In genomic region chr6:52416629-52417151, GRCh38 we compare ENCODE assay signal across 8 cellular contexts. TPM values are rescaled to one million over a fixed set of nuclear protein-coding genes. Genes with fewer than 3 reads are reported as not detected.
DNase-seq lines count a peak whose midpoint lies in the region; ATAC-seq and TF ChIP-seq lines count a peak whose summit lies in the region.

No MANE protein-coding gene starts in this region.

- TF ChIP-seq CTCF in H9 (conservative IDR thresholded peaks at IDR 0.05) (peak; percentile 84), hepatocyte (IDR thresholded peaks at IDR 0.05; ENCODE audit: poor library complexity) (peak; percentile 89), spleen (IDR thresholded peaks at IDR 0.05 in 8 of 11, conservative IDR thresholded peaks at IDR 0.05 in 3 of 11) (peak; percentile 40 to 81 (median 74))

- H3K4me2 ChIP-seq in H9 (ENCODE audit: insufficient read depth, insufficient read length, low read length) (no peak overlapping the region), hepatocyte (no peak overlapping the region)

- H3K9me3 ChIP-seq in H9 (ENCODE audit: control insufficient read depth, low read depth, low read length): no peaks in the 10 kb centered on the region
- H3K9me3 ChIP-seq in hepatocyte (ENCODE audit: low read depth): no peaks in the 10 kb centered on the region
- no peaks in the 10 kb centered on the region for H3K9me3 ChIP-seq in spleen

- no peak overlapping the region for H2BK15ac ChIP-seq in H9 (ENCODE audit: low read depth, low read length)

- intact Hi-C loops in spleen (cut with DNase I; ENCODE audit: low total_unique reads): loop anchor here (2.0 kb wide), 1 partner anchor 246 kb away; no protein-coding TSS in a partner anchor

- no peak for TF ChIP-seq POLR2A in spleen (IDR thresholded peaks at IDR 0.05)

- peaks cover 3% of the 10 kb centered on the region; the same call in 1 of the 2 replicates for H3K27me3 Mint-ChIP-seq in H9 (ENCODE audit: low read depth)
- no peaks in the 10 kb centered on the region for H3K27me3 Mint-ChIP-seq in activated naive CD8-positive, alpha-beta T cell treated with anti-CD3 and anti-CD28 coated beads, Interleukin-2, amount 50 U/mL, for 24 hours

- H3K4me1 ChIP-seq in H9 (ENCODE audit: insufficient read depth, low read length): no peaks in the 10 kb centered on the region
- H3K4me1 ChIP-seq in hepatocyte (ENCODE audit: insufficient read depth): peaks cover 19% of the 10 kb centered on the region
- peaks cover 6 to 51% (median 36%) of the 10 kb centered on the region in 6 donors for H3K4me1 ChIP-seq in spleen

- H3K9me3 Mint-ChIP-seq in H9: no peaks in the 10 kb centered on the region
- no peaks in the 10 kb centered on the region for H3K9me3 Mint-ChIP-seq in activated naive CD8-positive, alpha-beta T cell treated with anti-CD3 and anti-CD28 coated beads, Interleukin-2, amount 50 U/mL, for 24 hours

- H2AK5ac ChIP-seq in H9 (ENCODE audit: insufficient read length, low read length): no peak overlapping the region

- peaks cover 15% of the 10 kb centered on the region for H3K23me2 ChIP-seq in H9 (ENCODE audit: insufficient read length, low read depth, low read length, poor library complexity, severe bottlenecking)

- in situ Hi-C loops in Caki2 (cut with HindIII; ENCODE audit: low pct_unique_long_range_greater_than_20kb, low sequenced_read_pairs): loop anchor here (25.0 kb wide), 1 partner anchor 246 kb away; the partner anchor contains the start of gene TMEM14A

- no peak overlapping the region for H3K23ac ChIP-seq in H9 (ENCODE audit: insufficient read length, low read depth, low read length)

- H4K20me1 ChIP-seq in H9 (ENCODE audit: control insufficient read depth, insufficient read depth, insufficient read length) (no peaks in the 10 kb centered on the region), hepatocyte (ENCODE audit: insufficient read depth, poor library complexity, severe bottlenecking) (no peaks in the 10 kb centered on the region)

- no peak overlapping the region for H2BK120ac ChIP-seq in H9 (ENCODE audit: low read depth, low read length, poor library complexity, severe bottlenecking)

- H3K27ac ChIP-seq in H9 (ENCODE audit: insufficient read length, low read depth, low read length) (no peak overlapping the region), hepatocyte (peak overlapping the region; percentile 87), spleen (peak overlapping the region in 3 of 8 donors; percentile 6 to 43 (median 41))

- H3K4me1 Mint-ChIP-seq in H9: peaks cover 14 to 18% of the 10 kb centered on the region in 2 experiments
- H3K4me1 Mint-ChIP-seq in activated naive CD8-positive, alpha-beta T cell treated with anti-CD3 and anti-CD28 coated beads, Interleukin-2, amount 50 U/mL, for 24 hours: peaks cover 36% of the 10 kb centered on the region

- H3K14ac ChIP-seq in H9 (ENCODE audit: insufficient read depth, low read length): no peak overlapping the region

- H3K18ac ChIP-seq in H9 (ENCODE audit: insufficient read length, low read depth, low read length): no peak overlapping the region

- no CpG with 5 or more reads among the region's 1 CpG for WGBS in H9 (ENCODE audit: extremely low coverage, insufficient read length, low lambda C conversion rate)
- 0% methylated on average over 1 of the region's 1 CpG for WGBS in hepatocyte (ENCODE audit: low lambda C conversion rate, missing lambda C conversion rate)
- 0 to 5% (median 2%) methylated on average over 1 of the region's 1 CpG for WGBS in spleen, 5 donors

- DNase-seq in Caki2 (ENCODE audit: low read depth) (peak; percentile 73), H9 (no peak), NCI-H446 treated with DMSO at 0.1 percent for 48 hours (lab: John Stamatoyannopoulos, UW) (peak; percentile 19), hepatocyte (ENCODE audit: low spot score) (peak; percentile 67), spleen (no peak)
- DNase-seq in activated naive CD8-positive, alpha-beta T cell treated with anti-CD3 and anti-CD28 coated beads, Interleukin-2, amount 50 U/mL, for 24 hours: peak; percentile 39
- no peak for DNase-seq in activated CD4-positive, CD25-positive, alpha-beta regulatory T cell treated with anti-CD3 and anti-CD28 coated beads, Interleukin-2, amount 50 U/mL, for 72 hours

- no peak overlapping the region for H3K56ac ChIP-seq in H9 (ENCODE audit: insufficient read length, low read depth, low read length)

- no peak overlapping the region for H3K4me3 Mint-ChIP-seq in H9
- H3K4me3 Mint-ChIP-seq in activated naive CD8-positive, alpha-beta T cell treated with anti-CD3 and anti-CD28 coated beads, Interleukin-2, amount 50 U/mL, for 24 hours: no peak overlapping the region

- H3K9ac ChIP-seq in H9 (ENCODE audit: extremely low read depth, insufficient read length, low read length): no peak overlapping the region

- H2BK12ac ChIP-seq in H9 (ENCODE audit: insufficient read length, low read depth, low read length): no peak overlapping the region

- no peak overlapping the region for H4K91ac ChIP-seq in H9 (ENCODE audit: insufficient read length, low read depth, low read length)

- no peak overlapping the region for H2BK5ac ChIP-seq in H9 (ENCODE audit: insufficient read length, low read length)

- H3K9me2 ChIP-seq in hepatocyte (replicated peaks; ENCODE audit: insufficient read depth): no peaks in the 10 kb centered on the region

- H3T11ph ChIP-seq in H9 (ENCODE audit: low read length): no peak overlapping the region

- no peak overlapping the region for H3K4ac ChIP-seq in H9 (ENCODE audit: low read depth, low read length)

- H3K79me1 ChIP-seq in H9 (ENCODE audit: insufficient read depth, low read depth, low read length, poor library complexity, severe bottlenecking): no peaks in the 10 kb centered on the region

- H3K36me3 ChIP-seq in hepatocyte (replicated peaks; ENCODE audit: insufficient read depth, low read depth): no peaks in the 10 kb centered on the region
- H3K36me3 ChIP-seq in spleen: no peaks in the 10 kb centered on the region

- H2BK20ac ChIP-seq in H9 (ENCODE audit: low read depth, low read length, poor library complexity, severe bottlenecking): no peak overlapping the region

- H3K79me2 ChIP-seq in H9 (ENCODE audit: insufficient read depth, low read length) (no peaks in the 10 kb centered on the region), hepatocyte (peaks cover 2% of the 10 kb centered on the region)

- H2AFZ ChIP-seq in H9 (ENCODE audit: low read length) (no peak overlapping the region), hepatocyte (no peak overlapping the region)

- no peaks in the 10 kb centered on the region for H3K36me3 Mint-ChIP-seq in H9 (ENCODE audit: insufficient read depth in 1 of 3, low read depth in 3 of 3)
- H3K36me3 Mint-ChIP-seq in activated naive CD8-positive, alpha-beta T cell treated with anti-CD3 and anti-CD28 coated beads, Interleukin-2, amount 50 U/mL, for 24 hours (ENCODE audit: low read depth): no peaks in the 10 kb centered on the region

- H3K27ac Mint-ChIP-seq in H9: no peak overlapping the region
- peak overlapping the region; percentile 8 for H3K27ac Mint-ChIP-seq in activated naive CD8-positive, alpha-beta T cell treated with anti-CD3 and anti-CD28 coated beads, Interleukin-2, amount 50 U/mL, for 24 hours

- H3K4me3 ChIP-seq in hepatocyte: no peak overlapping the region
- H3K4me3 ChIP-seq in spleen: no peak overlapping the region

- ATAC-seq in activated naive CD8-positive, alpha-beta T cell treated with anti-CD3 and anti-CD28 coated beads, Interleukin-2, amount 50 U/mL, for 24 hours: peak; percentile 17
- no peak for ATAC-seq in HG02642 (IDR thresholded peaks at IDR 0.05; ENCODE audit: poor library complexity, unreplicated experiment)

- no peak overlapping the region for H4K8ac ChIP-seq in H9 (replicated peaks; ENCODE audit: insufficient read length, low read depth, low read length)

- no peaks in the 10 kb centered on the region for H3K27me3 ChIP-seq in H9 (ENCODE audit: insufficient read depth, low read length)
- no peaks in the 10 kb centered on the region for H3K27me3 ChIP-seq in hepatocyte
- no peaks in the 10 kb centered on the region for H3K27me3 ChIP-seq in spleen (replicated peaks in 1 of 7)

- no peak overlapping the region for H4K5ac ChIP-seq in H9 (ENCODE audit: insufficient read length, low read depth, low read length)

RNA-seq across cellular contexts. Expression of gene EFHC1, which starts 3.5 kb away (rescaled TPM):
- total RNA-seq in Caki2 (2014; rRNA removed; shearing (Covaris generic); ENCODE audit: low replicate concordance): 22.5 and 30.7 TPM in 2 replicates
- total RNA-seq in H9 (2021) (11.8 and 13.2 TPM in 2 replicates), hepatocyte (12.2 and 17.4 TPM in 2 replicates), spleen (10 to 100 TPM in 6 of 7 donors, 1 to 10 TPM in 1; 9.3 to 29.4 (median 16.7) TPM)
- polyA plus RNA-seq in hepatocyte (18.3 and 18.8 TPM in 2 replicates), spleen (10 to 100 TPM; 11.2 to 40.3 (median 16.9) TPM)

RNA-seq across cellular contexts. Expression of gene PAQR8, which starts 54.7 kb away (rescaled TPM):
- 3.7 and 3.9 TPM in 2 replicates for total RNA-seq in Caki2 (2014; rRNA removed; shearing (Covaris generic); ENCODE audit: low replicate concordance)
- total RNA-seq in H9 (2021) (3.0 and 3.4 TPM in 2 replicates), hepatocyte (34.0 and 36.9 TPM in 2 replicates), spleen (10 to 100 TPM in 4 of 7 donors, 1 to 10 TPM in 3; 8.3 to 13.3 (median 11.3) TPM)
- polyA plus RNA-seq in hepatocyte (20.3 and 20.8 TPM in 2 replicates), spleen (1 to 10 TPM; 3.5 to 4.5 (median 4.3) TPM)

Comparison
In these comparisons a context has a peak if more than half of its experiments do, and no peak if none do; other contexts are left out.
1. DNase-seq: peak in Caki2 (single experiment), NCI-H446 treated with DMSO at 0.1 percent for 48 hours (single experiment), activated naive CD8-positive, alpha-beta T cell treated with anti-CD3 and anti-CD28 coated beads, Interleukin-2, amount 50 U/mL, for 24 hours (single experiment) and hepatocyte (single experiment); none in H9 (single experiment), spleen (single experiment) and activated CD4-positive, CD25-positive, alpha-beta regulatory T cell treated with anti-CD3 and anti-CD28 coated beads, Interleukin-2, amount 50 U/mL, for 72 hours (single experiment).
2. Peak in every context shown above with its lines, with median percentiles within 50 percentile points of each other: CTCF ChIP-seq.